ENCODE assay signal across 8 cellular contexts in the genomic region with DNA sequence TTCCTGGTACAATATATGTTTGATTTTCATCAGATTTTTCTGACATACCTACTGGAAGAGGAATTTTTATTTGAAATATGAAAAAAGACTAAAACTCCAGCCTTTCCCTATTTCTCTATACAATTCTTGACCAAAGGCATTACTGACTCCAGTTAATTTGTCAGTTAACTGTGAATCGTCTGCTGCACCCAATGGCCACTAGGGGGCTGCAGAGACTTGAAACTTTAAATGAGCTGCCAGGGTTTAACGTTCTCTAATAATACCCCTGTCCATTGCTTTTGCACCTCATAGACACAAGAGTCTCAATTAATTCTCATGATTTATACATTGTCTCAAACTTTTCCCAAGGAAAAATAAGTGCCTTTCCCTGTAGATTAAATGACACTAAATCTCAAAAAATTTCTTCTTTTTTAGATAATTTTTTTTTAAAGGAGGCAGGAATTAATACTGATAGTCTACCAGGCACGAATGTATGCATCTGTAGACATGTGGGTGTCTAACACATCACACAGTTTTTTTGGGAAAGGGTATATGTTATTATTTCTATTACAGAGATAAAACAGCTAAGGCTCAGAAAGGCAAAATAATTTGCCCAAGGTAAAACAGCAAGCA. TPM values are rescaled to one million over a fixed set of nuclear protein-coding genes. Genes with fewer than 3 reads are reported as not detected.
DNase-seq lines count a peak whose midpoint lies in the region; ATAC-seq and TF ChIP-seq lines count a peak whose summit lies in the region.

No MANE protein-coding gene starts in this region.

- H3K4me3 Mint-ChIP-seq in activated CD8-positive, alpha-beta T cell treated with anti-CD3 and anti-CD28 coated beads for 36 hours = no peak overlapping the region
- H3K4me3 Mint-ChIP-seq in naive thymus-derived CD8-positive, alpha-beta T cell = peak overlapping the region in 2 of 10 donors; percentile 20 to 32

- H3K27ac Mint-ChIP-seq in activated CD8-positive, alpha-beta T cell treated with anti-CD3 and anti-CD28 coated beads for 36 hours = no peak overlapping the region
- no peak overlapping the region for H3K27ac Mint-ChIP-seq in naive thymus-derived CD8-positive, alpha-beta T cell

- POLR2A ChIA-PET in activated CD8-positive, alpha-beta T cell treated with anti-CD3 and anti-CD28 coated beads for 36 hours (lab: Charles Lee) = no interaction called here
- POLR2A ChIA-PET in naive thymus-derived CD8-positive, alpha-beta T cell (lab: Charles Lee) = no interaction called here

- ATAC-seq in HG02798 (IDR thresholded peaks at IDR 0.05; ENCODE audit: poor library complexity, unreplicated experiment) = peak; percentile 70
- ATAC-seq in activated CD8-positive, alpha-beta T cell treated with anti-CD3 and anti-CD28 coated beads for 36 hours = no peak
- no peak for ATAC-seq in naive thymus-derived CD8-positive, alpha-beta T cell
- ATAC-seq in HG02678 (IDR thresholded peaks at IDR 0.05; ENCODE audit: unreplicated experiment) = no peak

- H3K27me3 Mint-ChIP-seq in activated CD8-positive, alpha-beta T cell treated with anti-CD3 and anti-CD28 coated beads for 36 hours = peaks cover 46% of the 10 kb centered on the region
- H3K27me3 Mint-ChIP-seq in naive thymus-derived CD8-positive, alpha-beta T cell = peaks cover 40 to 69% (median 49%) of the 10 kb centered on the region in 5 donors

- no peak overlapping the region for H3K4me3 ChIP-seq in epithelial cell of proximal tubule (ENCODE audit: low read depth, low read length)
- H3K4me3 ChIP-seq in uterus = no peak overlapping the region

- H3K9me3 ChIP-seq in uterus = no peaks in the 10 kb centered on the region

- H3K36me3 ChIP-seq in uterus = no peaks in the 10 kb centered on the region

- TF ChIP-seq CTCF in activated CD8-positive, alpha-beta T cell treated with anti-CD3 and anti-CD28 coated beads for 36 hours (IDR thresholded peaks at IDR 0.05) = peak; percentile 92
- TF ChIP-seq CTCF in epithelial cell of proximal tubule (conservative IDR thresholded peaks at IDR 0.05; ENCODE audit: low read depth, low read length) (peak; percentile 98), uterus (IDR thresholded peaks at IDR 0.05) (peak; percentile 47 to 71 (median 55))

- TF ChIP-seq POLR2A in uterus (IDR thresholded peaks at IDR 0.05) = no peak

- intact Hi-C loops in activated CD8-positive, alpha-beta T cell treated with anti-CD3 and anti-CD28 coated beads for 36 hours (cut with micrococcal nuclease) = loop anchor here (5.0 kb wide), 1 partner anchor 149 kb away; no protein-coding TSS in a partner anchor
- intact Hi-C loops in uterus (cut with DNase I; ENCODE audit: low total_unique reads) = no loop called here

- CTCF ChIA-PET in activated CD8-positive, alpha-beta T cell treated with anti-CD3 and anti-CD28 coated beads for 36 hours (lab: Charles Lee) = interaction anchor here (0.6 to 6.8 kb wide), 27 partner anchors 8 to 638 kb away, joined by 3 to 67 read pairs (median 3); no protein-coding TSS in a partner anchor

- H3K27ac ChIP-seq in uterus = no peak overlapping the region

- H3K36me3 Mint-ChIP-seq in activated CD8-positive, alpha-beta T cell treated with anti-CD3 and anti-CD28 coated beads for 36 hours (ENCODE audit: low read depth) = no peaks in the 10 kb centered on the region
- peaks cover 0 to 10% (median 4%) of the 10 kb centered on the region in 3 donors for H3K36me3 Mint-ChIP-seq in naive thymus-derived CD8-positive, alpha-beta T cell

- DNase-seq in DMS53 (lab: John Stamatoyannopoulos, UW) (peak; percentile 84), NCI-H446 treated with DMSO at 0.1 percent for 48 hours (lab: John Stamatoyannopoulos, UW) (peak; percentile 5), epithelial cell of proximal tubule (ENCODE audit: low read depth) (no peak), uterus (peak; percentile 21 to 23)
- DNase-seq in activated CD8-positive, alpha-beta T cell treated with anti-CD3 and anti-CD28 coated beads for 36 hours = peak; percentile 78
- peak in 9 of 10 donors; percentile 5 to 40 (median 19) for DNase-seq in naive thymus-derived CD8-positive, alpha-beta T cell

- H3K4me1 Mint-ChIP-seq in activated CD8-positive, alpha-beta T cell treated with anti-CD3 and anti-CD28 coated beads for 36 hours (ENCODE audit: low read depth) = peaks cover 8% of the 10 kb centered on the region
- peaks cover 0 to 20% (median 11%) of the 10 kb centered on the region in 4 donors for H3K4me1 Mint-ChIP-seq in naive thymus-derived CD8-positive, alpha-beta T cell

- peaks cover 0 to 7% of the 10 kb centered on the region in 2 donors for H3K4me1 ChIP-seq in uterus

- no peaks in the 10 kb centered on the region for H3K9me3 Mint-ChIP-seq in activated CD8-positive, alpha-beta T cell treated with anti-CD3 and anti-CD28 coated beads for 36 hours
- H3K9me3 Mint-ChIP-seq in naive thymus-derived CD8-positive, alpha-beta T cell = peaks cover 0 to 12% (median 5%) of the 10 kb centered on the region in 9 donors

- no peaks in the 10 kb centered on the region for H3K27me3 ChIP-seq in uterus

RNA-seq across cellular contexts. Expression of a gene that starts 1.8 kb away (rescaled TPM):
- not detected for total RNA-seq in activated CD8-positive, alpha-beta T cell treated with anti-CD3 and anti-CD28 coated beads for 36 hours
- total RNA-seq in epithelial cell of proximal tubule (under 0.01 TPM in 1 of 2 replicates, not detected in the other), uterus (1 to 10 TPM in 1 of 4 donors, under 1 TPM in 1, not detected in 2; 0.06 to 4.1 TPM)
- not detected for total RNA-seq in naive thymus-derived CD8-positive, alpha-beta T cell
- under 1 TPM in 1 of 3 donors, not detected in 2; 0.10 TPM for polyA plus RNA-seq in naive thymus-derived CD8-positive, alpha-beta T cell
